Comparison of ENCODE assay signal across 14 cellular contexts in genomic region chr7:139626817-139627216, GRCh38.
DNase-seq lines count a peak whose midpoint lies in the region; ATAC-seq and TF ChIP-seq lines count a peak whose summit lies in the region.
"Had no signal": no experiment of that assay in that cellular context is flagged by ENCODE, and none has a peak within 500 bp of the region (broad histone marks: within the 10 kb centered on the region; RNA-seq: fewer than 3 reads in every experiment).

No MANE protein-coding gene starts in this region.

- peak overlapping the region; percentile 88 for H3K27ac Mint-ChIP-seq in activated CD4-positive, alpha-beta T cell treated with anti-CD3 and anti-CD28 coated beads, Interleukin-2, amount 10 ng/mL, durations not matched to agents 7 days and 5 days
- H3K27ac Mint-ChIP-seq in activated T-helper 17 cell treated with anti-CD3 and anti-CD28 coated beads, Interleukin-2, amount 50 U/mL, for 72 hours, result peak overlapping the region; percentile 0
- peak overlapping the region; percentile 31 for H3K27ac Mint-ChIP-seq in progenitor cell of endocrine pancreas

- peak; percentile 26 for ATAC-seq in activated T-helper 17 cell treated with anti-CD3 and anti-CD28 coated beads, Interleukin-2, amount 50 U/mL, for 72 hours (replicated peaks)
- no peak for ATAC-seq in left colon
- ATAC-seq: A549, body of pancreas had no signal

- H3K4me3 ChIP-seq in NB4 (ENCODE audit: low read depth, low read length), result peak overlapping the region; percentile 18
- H3K4me3 ChIP-seq: A549, body of pancreas, SJSA1 had no signal

- CTCF ChIA-PET in activated CD4-positive, alpha-beta T cell treated with anti-CD3 and anti-CD28 coated beads, Interleukin-2, amount 10 ng/mL, durations not matched to agents 7 days and 5 days (lab: Charles Lee), result no interaction called here

- POLR2A ChIA-PET in activated CD4-positive, alpha-beta T cell treated with anti-CD3 and anti-CD28 coated beads, Interleukin-2, amount 10 ng/mL, durations not matched to agents 7 days and 5 days (lab: Charles Lee), result no interaction called here

- peaks cover 78% of the 10 kb centered on the region for H3K4me1 Mint-ChIP-seq in activated CD4-positive, alpha-beta T cell treated with anti-CD3 and anti-CD28 coated beads, Interleukin-2, amount 10 ng/mL, durations not matched to agents 7 days and 5 days
- H3K4me1 Mint-ChIP-seq in activated T-helper 17 cell treated with anti-CD3 and anti-CD28 coated beads, Interleukin-2, amount 50 U/mL, for 72 hours, result peaks cover 47% of the 10 kb centered on the region
- no peaks in the 10 kb centered on the region for H3K4me1 Mint-ChIP-seq in progenitor cell of endocrine pancreas (ENCODE audit: low read depth)

- peak overlapping the region; percentile 46 for H3K4me3 Mint-ChIP-seq in activated CD4-positive, alpha-beta T cell treated with anti-CD3 and anti-CD28 coated beads, Interleukin-2, amount 10 ng/mL, durations not matched to agents 7 days and 5 days
- peak overlapping the region; percentile 23 for H3K4me3 Mint-ChIP-seq in activated T-helper 17 cell treated with anti-CD3 and anti-CD28 coated beads, Interleukin-2, amount 50 U/mL, for 72 hours
- no peak overlapping the region for H3K4me3 Mint-ChIP-seq in progenitor cell of endocrine pancreas (ENCODE audit: low read depth)

- intact Hi-C loops in left colon (cut with DNase I, micrococcal nuclease), result no loop called here

- no peak for TF ChIP-seq POLR2A in NB4 (IDR thresholded peaks at IDR 0.05; ENCODE audit: extremely low read depth, insufficient read length)

- peaks cover 68% of the 10 kb centered on the region for H3K36me3 Mint-ChIP-seq in activated CD4-positive, alpha-beta T cell treated with anti-CD3 and anti-CD28 coated beads, Interleukin-2, amount 10 ng/mL, durations not matched to agents 7 days and 5 days (ENCODE audit: low read depth)
- H3K36me3 Mint-ChIP-seq in activated T-helper 17 cell treated with anti-CD3 and anti-CD28 coated beads, Interleukin-2, amount 50 U/mL, for 72 hours (ENCODE audit: low read depth), result peaks cover 80% of the 10 kb centered on the region
- H3K36me3 Mint-ChIP-seq in progenitor cell of endocrine pancreas (ENCODE audit: insufficient read depth), result peaks cover 61% of the 10 kb centered on the region

- TF ChIP-seq CTCF in NB4 (IDR thresholded peaks at IDR 0.05; ENCODE audit: low read depth, low read length) (no peak), progenitor cell of endocrine pancreas (IDR thresholded peaks at IDR 0.05; ENCODE audit: unreplicated experiment) (no peak)

- no peaks in the 10 kb centered on the region for H3K27me3 Mint-ChIP-seq in activated CD4-positive, alpha-beta T cell treated with anti-CD3 and anti-CD28 coated beads, Interleukin-2, amount 10 ng/mL, durations not matched to agents 7 days and 5 days
- H3K27me3 Mint-ChIP-seq in activated T-helper 17 cell treated with anti-CD3 and anti-CD28 coated beads, Interleukin-2, amount 50 U/mL, for 72 hours, result no peaks in the 10 kb centered on the region
- H3K27me3 Mint-ChIP-seq in progenitor cell of endocrine pancreas, result no peaks in the 10 kb centered on the region

- H3K9me3 Mint-ChIP-seq in activated CD4-positive, alpha-beta T cell treated with anti-CD3 and anti-CD28 coated beads, Interleukin-2, amount 10 ng/mL, durations not matched to agents 7 days and 5 days, result peaks cover 8% of the 10 kb centered on the region
- no peaks in the 10 kb centered on the region for H3K9me3 Mint-ChIP-seq in activated T-helper 17 cell treated with anti-CD3 and anti-CD28 coated beads, Interleukin-2, amount 50 U/mL, for 72 hours
- no peaks in the 10 kb centered on the region for H3K9me3 Mint-ChIP-seq in progenitor cell of endocrine pancreas (ENCODE audit: low read depth)

- peak; percentile 63 for DNase-seq in activated CD4-positive, alpha-beta T cell treated with anti-CD3 and anti-CD28 coated beads, Interleukin-2, amount 10 ng/mL, durations not matched to agents 7 days and 5 days
- no peak for DNase-seq in activated CD4-positive, alpha-beta T cell treated with anti-CD3 and anti-CD28 coated beads, Interleukin-2, amount 50 U/mL, for 1 hour
- peak; percentile 99 for DNase-seq in NB4 (ENCODE audit: low read depth)
- DNase-seq in progenitor cell of endocrine pancreas (ENCODE audit: low spot score, unreplicated experiment), result no peak
- DNase-seq in RPMI8226, result no peak
- DNase-seq in retina, result no peak
- DNase-seq in left colon, result no peak
- DNase-seq: mesenchymal stem cell, NCI-H526, posterior cingulate gyrus had no signal

Comparison
In these comparisons a context has a peak if more than half of its experiments do, and no peak if none do; other contexts are left out.
1. DNase-seq: peak in activated CD4-positive, alpha-beta T cell treated with anti-CD3 and anti-CD28 coated beads, Interleukin-2, amount 10 ng/mL, durations not matched to agents 7 days and 5 days (single experiment) and NB4 (single experiment); none in activated CD4-positive, alpha-beta T cell treated with anti-CD3 and anti-CD28 coated beads, Interleukin-2, amount 50 U/mL, for 1 hour (single experiment), progenitor cell of endocrine pancreas (single experiment), RPMI8226 (single experiment), retina (single experiment) and left colon (0 of 2).
2. H3K27ac Mint-ChIP-seq: peak in every context shown above with its lines; median percentile 88 in activated CD4-positive, alpha-beta T cell treated with anti-CD3 and anti-CD28 coated beads, Interleukin-2, amount 10 ng/mL, durations not matched to agents 7 days and 5 days; 31 in progenitor cell of endocrine pancreas; 0 in activated T-helper 17 cell treated with anti-CD3 and anti-CD28 coated beads, Interleukin-2, amount 50 U/mL, for 72 hours.